ENCODE assay signal across 8 cellular contexts in genomic region chr10:97318772-97319651, GRCh38. TPM values are rescaled to one million over a fixed set of nuclear protein-coding genes. Genes with fewer than 3 reads are reported as not detected.
DNase-seq lines count a peak whose midpoint lies in the region; ATAC-seq and TF ChIP-seq lines count a peak whose summit lies in the region.

Gene FRAT1, plus strand, starts transcription at chr10:97319271. Its CDS starts 183 bp downstream, at chr10:97319454.

- DNase-seq in NCI-H1092 treated with DMSO at 0.1 percent for 48 hours (lab: John Stamatoyannopoulos, UW) = peak; percentile 80
- peak; percentile 74 to 96 (median 88) for DNase-seq in T-cell
- DNase-seq in amniotic epithelial cell (ENCODE audit: low read depth) = peak; percentile 89
- peak; percentile 96 for DNase-seq in left ventricle myocardium superior
- DNase-seq in psoas muscle = peak; percentile 93 to 94

- POLR2A ChIA-PET in T-cell (lab: Charles Lee) = interaction anchor here (0.5 to 2.3 kb wide), 4 partner anchors 14 to 123 kb away, joined by 4 to 13 read pairs (median 7); partner anchors contain the start of genes FRAT2 (in 2 of the 2) and RRP12 (in 1 of the 2)

- TF ChIP-seq POLR2A in GM10847 (IDR thresholded peaks at IDR 0.05; ENCODE audit: extremely low read depth, insufficient read length) = peak; percentile 38

- no peaks in the 10 kb centered on the region for H3K9me3 ChIP-seq in psoas muscle

- H3K4me3 ChIP-seq in psoas muscle (peak within 1 kb of the TSS; percentile 91), urinary bladder (ENCODE audit: low read depth, low read length) (peak within 1 kb of the TSS; percentile 84)

- WGBS in psoas muscle, 3 donors = 0% methylated on average over 55 to 79 of the region's 79 CpGs
- under 1% methylated on average over 79 of the region's 79 CpGs for WGBS in urinary bladder

- no peaks in the 10 kb centered on the region for H3K27me3 Mint-ChIP-seq in T-cell

- ATAC-seq in HG02571 (IDR thresholded peaks at IDR 0.05; ENCODE audit: unreplicated experiment) = peak; percentile 84
- ATAC-seq in T-cell (replicated peaks in 1 of 4) = peak; percentile 72 to 76 (median 74)
- peak; percentile 86 for ATAC-seq in left ventricle myocardium superior
- ATAC-seq in psoas muscle = peak; percentile 88 to 91 (median 90)

- H3K4me1 ChIP-seq in psoas muscle = peaks cover 9% of the 10 kb centered on the region
- H3K4me1 ChIP-seq in urinary bladder (ENCODE audit: insufficient read depth) = peaks cover 1% of the 10 kb centered on the region

- H3K27ac ChIP-seq in psoas muscle (peak within 1 kb of the TSS; percentile 96), urinary bladder (ENCODE audit: low read depth) (peak within 1 kb of the TSS; percentile 99)

- H3K36me3 ChIP-seq in psoas muscle (ENCODE audit: insufficient read depth in 1 of 2, low read depth in 1 of 2) (no peaks in the 10 kb centered on the region), urinary bladder (ENCODE audit: insufficient read depth) (no peaks in the 10 kb centered on the region)

- TF ChIP-seq CTCF in psoas muscle (IDR thresholded peaks at IDR 0.05) = no peak

- peak within 1 kb of the TSS; percentile 97 to 98 (median 98) for H3K4me3 Mint-ChIP-seq in T-cell

- H3K9me3 Mint-ChIP-seq in T-cell = no peaks in the 10 kb centered on the region

- CTCF ChIA-PET in T-cell (lab: Charles Lee) = interaction anchor here (0.6 to 2.8 kb wide), 5 partner anchors 14 to 109 kb away, joined by 4 to 28 read pairs (median 8); partner anchors contain the start of genes FRAT2 (in 1 of the 2) and RRP12 (in 1 of the 2)

- no peaks in the 10 kb centered on the region for H3K27me3 ChIP-seq in psoas muscle (ENCODE audit: insufficient read depth in 3 of 3, low read length in 2 of 3)

- intact Hi-C loops in left ventricle myocardium superior (cut with micrococcal nuclease) = no loop called here
- intact Hi-C loops in psoas muscle (cut with DNase I) = loop anchor here in 1 of 2 donors (1.0 kb wide), 1 partner anchor 26 kb away; no protein-coding TSS in a partner anchor

- no peaks in the 10 kb centered on the region for H3K36me3 Mint-ChIP-seq in T-cell

- H3K27ac Mint-ChIP-seq in T-cell = peak within 1 kb of the TSS; percentile 100

- H3K4me1 Mint-ChIP-seq in T-cell = peaks cover 28 to 39% (median 31%) of the 10 kb centered on the region in 3 donors

RNA-seq across cellular contexts. Expression of gene FRAT1, which starts in this region (rescaled TPM):
- total RNA-seq in T-cell = 10 to 100 TPM; 20.6 to 47.9 (median 23.4) TPM
- total RNA-seq in left ventricle myocardium superior = 6.8 TPM
- total RNA-seq in psoas muscle = 1 to 10 TPM; 1.2 to 3.4 (median 2.7) TPM
- polyA plus RNA-seq in psoas muscle = 1 to 10 TPM in 2 of 3 donors, under 1 TPM in 1; 0.61 to 3.9 (median 1.6) TPM
- total RNA-seq in urinary bladder = 1.2 TPM
- 3.2 TPM for polyA plus RNA-seq in urinary bladder

Comparison
In these comparisons a context has a peak if more than half of its experiments do, and no peak if none do; other contexts are left out.
1. Peak in every context shown above with its lines: DNase-seq, ATAC-seq, H3K4me3 ChIP-seq and H3K27ac ChIP-seq.